In genomic region chr1:160376525-160377131, GRCh38 we compare ENCODE assay signal across 8 cellular contexts. TPM values are rescaled to one million over a fixed set of nuclear protein-coding genes. Genes with fewer than 3 reads are reported as not detected.
DNase-seq lines count a peak whose midpoint lies in the region; ATAC-seq and TF ChIP-seq lines count a peak whose summit lies in the region.

No MANE protein-coding gene starts in this region.

- peaks cover 12% of the 10 kb centered on the region for H3F3A ChIP-seq in GM23248 (ENCODE audit: insufficient read depth)

- H3K27ac Mint-ChIP-seq in endothelial cell (ENCODE audit: unreplicated experiment) (no peak overlapping the region), type B pancreatic cell (peak overlapping the region; percentile 23)

- H3K9me2 ChIP-seq in GM23248 (ENCODE audit: insufficient read depth), result no peaks in the 10 kb centered on the region

- H3K9me3 ChIP-seq in GM23248 (ENCODE audit: low read depth), result no peaks in the 10 kb centered on the region

- H3K4me3 ChIP-seq in GM23248, result no peak overlapping the region

- peak; percentile 94 for DNase-seq in DMS114 treated with DMSO at 0.1 percent for 48 hours (lab: John Stamatoyannopoulos, UW; ENCODE audit: unreplicated experiment)
- DNase-seq in GM23248, result peak; percentile 79
- peak; percentile 0 for DNase-seq in NCI-H1417 treated with DMSO at 0.1 percent for 48 hours (lab: John Stamatoyannopoulos, UW)
- DNase-seq in SKM-1 treated with dmso at 0.1 percent for 144 hours (lab: John Stamatoyannopoulos, UW; ENCODE audit: unreplicated experiment), result peak; percentile 89
- DNase-seq in endothelial cell (ENCODE audit: low spot score), result peak; percentile 33
- DNase-seq in medulla oblongata (ENCODE audit: extremely low spot score), result peak; percentile 91
- DNase-seq in type B pancreatic cell (ENCODE audit: extremely low spot score, unreplicated experiment), result peak; percentile 31

- H3K4me2 ChIP-seq in GM23248 (ENCODE audit: unreplicated experiment), result no peak overlapping the region

- no peaks in the 10 kb centered on the region for H3K27me3 ChIP-seq in GM23248 (replicated peaks; ENCODE audit: insufficient read depth)

- H3K4me3 Mint-ChIP-seq in endothelial cell (ENCODE audit: unreplicated experiment), result no peak overlapping the region
- H3K4me3 Mint-ChIP-seq in type B pancreatic cell, result no peak overlapping the region

- H3K27me3 Mint-ChIP-seq in endothelial cell (ENCODE audit: unreplicated experiment) (peaks cover 8% of the 10 kb centered on the region), type B pancreatic cell (peaks cover 22% of the 10 kb centered on the region)

- no peak for ATAC-seq in GM18498 (IDR thresholded peaks at IDR 0.05; ENCODE audit: unreplicated experiment)

- H3K9me3 Mint-ChIP-seq in endothelial cell (ENCODE audit: unreplicated experiment) (no peaks in the 10 kb centered on the region), type B pancreatic cell (no peaks in the 10 kb centered on the region)

- no peaks in the 10 kb centered on the region for H4K20me1 ChIP-seq in GM23248 (ENCODE audit: insufficient read depth)

- no peak overlapping the region for H3K9ac ChIP-seq in GM23248

- no peaks in the 10 kb centered on the region for H3K36me3 ChIP-seq in GM23248 (ENCODE audit: low read depth)

- H3K27ac ChIP-seq in GM23248, result no peak overlapping the region

- H3K4me1 ChIP-seq in GM23248 (ENCODE audit: insufficient read depth), result peaks cover 23% of the 10 kb centered on the region

- no peaks in the 10 kb centered on the region for H3K79me2 ChIP-seq in GM23248 (ENCODE audit: insufficient read depth)

- H3K36me3 Mint-ChIP-seq in endothelial cell (ENCODE audit: low read depth, unreplicated experiment) (no peaks in the 10 kb centered on the region), type B pancreatic cell (no peaks in the 10 kb centered on the region)

- peaks cover 20% of the 10 kb centered on the region for H3K4me1 Mint-ChIP-seq in endothelial cell (ENCODE audit: unreplicated experiment)
- H3K4me1 Mint-ChIP-seq in type B pancreatic cell (ENCODE audit: unreplicated experiment), result peaks cover 13% of the 10 kb centered on the region

- in situ Hi-C loops in GM23248 (cut with MboI), result no loop called here

- peak overlapping the region; percentile 42; the same call in 1 of the 2 replicates for H2AFZ ChIP-seq in GM23248

- TF ChIP-seq CTCF in endothelial cell (IDR thresholded peaks at IDR 0.05; ENCODE audit: unreplicated experiment), result peak; percentile 66
- peak; percentile 93 for TF ChIP-seq CTCF in type B pancreatic cell (conservative IDR thresholded peaks at IDR 0.05)

- 5% methylated on average over 5 of the region's 5 CpGs for WGBS in GM23248 (ENCODE audit: low coverage in 1 of 2, low lambda C conversion rate in 2 of 2, missing lambda C conversion rate in 2 of 2), 2 experiments

RNA-seq across cellular contexts. Expression of gene NHLH1, which starts 9.8 kb away (rescaled TPM):
- total RNA-seq in GM23248 (2014; rRNA removed; shearing (Covaris generic)), result not detected in 2 replicates
- 0.16 and 0.31 TPM in 2 replicates for polyA plus RNA-seq in GM23248 (2016; fragmentation: Nextera tagmentation; extraction: Ambion mirVana)
- 1.2 TPM for total RNA-seq in endothelial cell (ENCODE audit: unreplicated experiment)
- total RNA-seq in type B pancreatic cell (ENCODE audit: low replicate concordance), result 0.48 and 2.2 TPM in 2 replicates

RNA-seq across cellular contexts. Expression of gene VANGL2, which starts 23.7 kb away (rescaled TPM):
- not detected in 2 replicates for total RNA-seq in GM23248 (2014; rRNA removed; shearing (Covaris generic))
- not detected in 2 replicates for polyA plus RNA-seq in GM23248 (2016; fragmentation: Nextera tagmentation; extraction: Ambion mirVana)
- 79.8 TPM for total RNA-seq in endothelial cell (ENCODE audit: unreplicated experiment)
- total RNA-seq in type B pancreatic cell (ENCODE audit: low replicate concordance), result 19.8 and 67.3 TPM in 2 replicates

RNA-seq across cellular contexts. Expression of gene NCSTN, which starts 33.4 kb away (rescaled TPM):
- 104 and 110 TPM in 2 replicates for total RNA-seq in GM23248 (2014; rRNA removed; shearing (Covaris generic))
- polyA plus RNA-seq in GM23248 (2016; fragmentation: Nextera tagmentation; extraction: Ambion mirVana), result 138 and 147 TPM in 2 replicates
- total RNA-seq in endothelial cell (ENCODE audit: unreplicated experiment), result 115 TPM
- total RNA-seq in type B pancreatic cell (ENCODE audit: low replicate concordance), result 103 and 104 TPM in 2 replicates

RNA-seq across cellular contexts. Expression of gene COPA, which starts 33.6 kb away (rescaled TPM):
- 212 and 214 TPM in 2 replicates for total RNA-seq in GM23248 (2014; rRNA removed; shearing (Covaris generic))
- polyA plus RNA-seq in GM23248 (2016; fragmentation: Nextera tagmentation; extraction: Ambion mirVana), result 194 and 200 TPM in 2 replicates
- 178 TPM for total RNA-seq in endothelial cell (ENCODE audit: unreplicated experiment)
- 174 and 226 TPM in 2 replicates for total RNA-seq in type B pancreatic cell (ENCODE audit: low replicate concordance)

Comparison
In these comparisons a context has a peak if more than half of its experiments do, and no peak if none do; other contexts are left out.
1. DNase-seq: peak in every context shown above with its lines; median percentile 94 in DMS114 treated with DMSO at 0.1 percent for 48 hours; 91 in medulla oblongata; 89 in SKM-1 treated with dmso at 0.1 percent for 144 hours; 79 in GM23248; 33 in endothelial cell; 31 in type B pancreatic cell; 0 in NCI-H1417 treated with DMSO at 0.1 percent for 48 hours.
2. RNA of gene VANGL2, which starts 23.7 kb away (total RNA-seq): 79.8 TPM in endothelial cell (single experiment) and 19.8 to 67.3 TPM in type B pancreatic cell; not detected in GM23248; every median in the first group is over 10 times any median in the second.